Comparison of ENCODE assay signal across 19 cellular contexts in the genomic region with DNA sequence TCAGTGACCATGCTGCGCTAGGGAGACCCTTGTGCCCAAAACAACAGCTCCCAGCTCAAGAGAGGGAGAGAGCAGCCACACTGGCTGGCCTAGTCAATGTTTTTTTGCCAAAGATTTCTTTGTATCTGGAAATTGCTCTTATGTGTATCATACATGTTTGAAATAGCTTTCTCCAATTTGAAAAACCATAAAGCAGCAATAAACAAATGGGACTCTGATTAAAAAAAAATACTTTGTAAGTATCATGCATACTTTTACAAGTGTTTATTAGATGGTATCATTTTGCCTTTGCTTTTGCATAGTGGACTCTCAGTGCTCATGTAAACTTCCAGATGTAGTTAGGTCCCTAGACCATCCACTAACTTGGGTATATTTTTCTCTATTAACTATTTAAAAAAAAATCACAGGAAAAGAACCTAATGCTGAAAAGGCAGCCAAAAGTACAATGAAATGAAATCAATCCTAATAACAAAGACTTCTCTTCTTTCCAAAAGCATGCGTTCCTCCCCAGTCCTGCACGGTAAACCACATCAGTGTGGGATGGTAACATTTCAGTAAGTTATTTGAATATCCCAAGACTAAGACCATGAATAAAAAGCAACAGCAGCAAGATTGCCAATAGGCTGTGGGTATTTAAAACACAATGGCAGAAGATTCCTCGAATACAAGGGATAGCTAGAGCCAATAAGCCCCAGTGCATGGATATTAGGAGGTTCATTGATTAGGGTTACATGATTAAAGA.
DNase-seq lines count a peak whose midpoint lies in the region; ATAC-seq and TF ChIP-seq lines count a peak whose summit lies in the region.
"Had no signal": no experiment of that assay in that cellular context is flagged by ENCODE, and none has a peak within 500 bp of the region (broad histone marks: within the 10 kb centered on the region; RNA-seq: fewer than 3 reads in every experiment).

No MANE protein-coding gene starts in this region.

- peak overlapping the region; percentile 31 for H3K27ac Mint-ChIP-seq in endodermal cell
- peak overlapping the region; percentile 85 for H3K27ac Mint-ChIP-seq in osteocyte (ENCODE audit: unreplicated experiment)
- H3K27ac Mint-ChIP-seq in stimulated activated naive B cell treated with anti-CD40 and anti-IgM and Interleukin-4, amounts not matched to agents 10 μg/mL and 1 μg/mL and 100 μg/mL, for 72 hours: no peak overlapping the region
- H3K27ac Mint-ChIP-seq in activated naive CD4-positive, alpha-beta T cell treated with anti-CD3 and anti-CD28 coated beads, Interleukin-2, amount 10 ng/mL, durations not matched to agents 7 days and 5 days: no peak overlapping the region

- H3F3A ChIP-seq in SK-N-SH (replicated peaks; ENCODE audit: insufficient read depth): peaks cover 62% of the 10 kb centered on the region

- no peak overlapping the region for H3K4me3 Mint-ChIP-seq in endodermal cell
- no peak overlapping the region for H3K4me3 Mint-ChIP-seq in osteocyte (ENCODE audit: unreplicated experiment)
- H3K4me3 Mint-ChIP-seq in stimulated activated naive B cell treated with anti-CD40 and anti-IgM and Interleukin-4, amounts not matched to agents 10 μg/mL and 1 μg/mL and 100 μg/mL, for 72 hours: no peak overlapping the region
- no peak overlapping the region for H3K4me3 Mint-ChIP-seq in activated naive CD4-positive, alpha-beta T cell treated with anti-CD3 and anti-CD28 coated beads, Interleukin-2, amount 10 ng/mL, durations not matched to agents 7 days and 5 days
- H3K4me3 Mint-ChIP-seq: CD8-positive, alpha-beta memory T cell had no signal

- ATAC-seq in GM18502 (IDR thresholded peaks at IDR 0.05; ENCODE audit: poor library complexity, unreplicated experiment): no peak
- no peak for ATAC-seq in stimulated activated naive B cell treated with anti-CD40 and anti-IgM and Interleukin-4, amounts not matched to agents 10 μg/mL and 1 μg/mL and 100 μg/mL, for 72 hours (replicated peaks)

- no peaks in the 10 kb centered on the region for H3K9me3 ChIP-seq in SK-N-SH
- H3K9me3 ChIP-seq in endodermal cell (ENCODE audit: control insufficient read depth, low read length): no peaks in the 10 kb centered on the region

- DNase-seq in EL: peak; percentile 43
- no peak for DNase-seq in SK-N-SH
- no peak for DNase-seq in endodermal cell
- no peak for DNase-seq in osteocyte (ENCODE audit: extremely low spot score, unreplicated experiment)
- DNase-seq in NCI-H1417 treated with DMSO at 0.1 percent for 48 hours (lab: John Stamatoyannopoulos, UW): no peak
- DNase-seq in stimulated activated naive B cell treated with anti-CD40 and anti-IgM and Interleukin-4, amounts not matched to agents 10 μg/mL and 1 μg/mL and 100 μg/mL, for 72 hours: no peak
- DNase-seq in activated naive CD4-positive, alpha-beta T cell treated with anti-CD3 and anti-CD28 coated beads, Interleukin-2, amount 10 ng/mL, durations not matched to agents 7 days and 5 days: no peak
- DNase-seq: C1 segment of cervical spinal cord; CD8-positive, alpha-beta memory T cell; DMS79; H7; NCI-H1105 treated with DMSO at 0.1 percent for 48 hours; NCI-H187; NCI-H2107; NCI-H524; NCI-H82; OCI-M1; SHP77 treated with DMSO at 0.1 percent for 48 hours had no signal

- WGBS in SK-N-SH (ENCODE audit: low lambda C conversion rate): 77% methylated on average over 4 of the region's 4 CpGs
- 63 to 89% methylated on average over 2 to 4 of the region's 4 CpGs for WGBS in endodermal cell (ENCODE audit: insufficient coverage in 1 of 2, insufficient read length in 1 of 2), 2 experiments

- H3K27me3 Mint-ChIP-seq in endodermal cell (ENCODE audit: insufficient read depth) (peaks cover 3% of the 10 kb centered on the region), osteocyte (ENCODE audit: unreplicated experiment) (no peaks in the 10 kb centered on the region)
- H3K27me3 Mint-ChIP-seq in stimulated activated naive B cell treated with anti-CD40 and anti-IgM and Interleukin-4, amounts not matched to agents 10 μg/mL and 1 μg/mL and 100 μg/mL, for 72 hours: peaks cover 5 to 6% of the 10 kb centered on the region in 2 donors
- peaks cover 14% of the 10 kb centered on the region for H3K27me3 Mint-ChIP-seq in activated naive CD4-positive, alpha-beta T cell treated with anti-CD3 and anti-CD28 coated beads, Interleukin-2, amount 10 ng/mL, durations not matched to agents 7 days and 5 days

- no peaks in the 10 kb centered on the region for H3K79me2 ChIP-seq in SK-N-SH (ENCODE audit: insufficient read depth)

- no peaks in the 10 kb centered on the region for H3K9me2 ChIP-seq in SK-N-SH

- no peaks in the 10 kb centered on the region for H3K27me3 ChIP-seq in SK-N-SH (ENCODE audit: insufficient read depth)
- no peaks in the 10 kb centered on the region for H3K27me3 ChIP-seq in endodermal cell (ENCODE audit: control insufficient read depth, insufficient read depth, low read length, poor library complexity, severe bottlenecking)

- H3K9ac ChIP-seq in SK-N-SH: peak overlapping the region; percentile 3; the same call in 1 of the 2 replicates
- H3K9ac ChIP-seq in endodermal cell (ENCODE audit: extremely low read depth, low read length, poor library complexity, severe bottlenecking): no peak overlapping the region

- H3K27ac ChIP-seq in SK-N-SH (ENCODE audit: low read depth in 2 of 2, low read length in 1 of 2): peak overlapping the region; percentile 67 to 73; a peak in 3 of 4 replicates
- no peak overlapping the region for H3K27ac ChIP-seq in endodermal cell (ENCODE audit: low read depth, low read length)

- CTCF ChIA-PET in SK-N-SH (lab: Yijun Ruan, JAX): interaction anchor here (0.7 to 0.9 kb wide), 2 partner anchors 57 to 160 kb away, joined by 3 read pairs; no protein-coding TSS in a partner anchor
- CTCF ChIA-PET in activated naive CD4-positive, alpha-beta T cell treated with anti-CD3 and anti-CD28 coated beads, Interleukin-2, amount 10 ng/mL, durations not matched to agents 7 days and 5 days (lab: Charles Lee): no interaction called here

- H3K4me2 ChIP-seq in SK-N-SH: peak overlapping the region; percentile 57; the same call in 1 of the 2 replicates

- H3K36me3 ChIP-seq in SK-N-SH (replicated peaks in 1 of 2; ENCODE audit: control insufficient read depth in 1 of 2, insufficient read depth in 2 of 2, low read length in 1 of 2) (no peaks in the 10 kb centered on the region), endodermal cell (ENCODE audit: control insufficient read depth, insufficient read depth, low read length) (no peaks in the 10 kb centered on the region)

- no peaks in the 10 kb centered on the region for H3K36me3 Mint-ChIP-seq in endodermal cell (ENCODE audit: low read depth)
- H3K36me3 Mint-ChIP-seq in osteocyte (ENCODE audit: unreplicated experiment): no peaks in the 10 kb centered on the region
- H3K36me3 Mint-ChIP-seq in stimulated activated naive B cell treated with anti-CD40 and anti-IgM and Interleukin-4, amounts not matched to agents 10 μg/mL and 1 μg/mL and 100 μg/mL, for 72 hours: no peaks in the 10 kb centered on the region
- no peaks in the 10 kb centered on the region for H3K36me3 Mint-ChIP-seq in activated naive CD4-positive, alpha-beta T cell treated with anti-CD3 and anti-CD28 coated beads, Interleukin-2, amount 10 ng/mL, durations not matched to agents 7 days and 5 days
- H3K36me3 Mint-ChIP-seq: CD8-positive, alpha-beta memory T cell had no signal

- H2AFZ ChIP-seq in SK-N-SH (ENCODE audit: low read depth): no peak overlapping the region

- H4K20me1 ChIP-seq in SK-N-SH (ENCODE audit: insufficient read depth): no peaks in the 10 kb centered on the region

- TF ChIP-seq CTCF in SK-N-SH (IDR thresholded peaks at IDR 0.05) (no peak), endodermal cell (conservative IDR thresholded peaks at IDR 0.05) (no peak), osteocyte (IDR thresholded peaks at IDR 0.05) (no peak)

- H3K4me3 ChIP-seq in SK-N-SH (ENCODE audit: low read depth in 2 of 2, low read length in 1 of 2) (no peak overlapping the region), endodermal cell (ENCODE audit: low read length) (no peak overlapping the region)

- peaks cover 19% of the 10 kb centered on the region for H3K4me1 Mint-ChIP-seq in endodermal cell
- H3K4me1 Mint-ChIP-seq in osteocyte (ENCODE audit: unreplicated experiment): peaks cover 78% of the 10 kb centered on the region
- no peaks in the 10 kb centered on the region for H3K4me1 Mint-ChIP-seq in stimulated activated naive B cell treated with anti-CD40 and anti-IgM and Interleukin-4, amounts not matched to agents 10 μg/mL and 1 μg/mL and 100 μg/mL, for 72 hours
- no peaks in the 10 kb centered on the region for H3K4me1 Mint-ChIP-seq in activated naive CD4-positive, alpha-beta T cell treated with anti-CD3 and anti-CD28 coated beads, Interleukin-2, amount 10 ng/mL, durations not matched to agents 7 days and 5 days
- H3K4me1 Mint-ChIP-seq: CD8-positive, alpha-beta memory T cell had no signal

- no peak for TF ChIP-seq RAD21 in SK-N-SH (IDR thresholded peaks at IDR 0.05; ENCODE audit: low read length)

- POLR2A ChIA-PET in SK-N-SH (lab: Yijun Ruan, JAX): no interaction called here

- H3K4me1 ChIP-seq in SK-N-SH (ENCODE audit: control insufficient read depth in 1 of 2, insufficient read depth in 2 of 2, low read depth in 1 of 2, low read length in 1 of 2): peaks cover 0 to 58% of the 10 kb centered on the region in 2 experiments
- H3K4me1 ChIP-seq in endodermal cell (ENCODE audit: control insufficient read depth, insufficient read depth, low read length): peaks cover 9% of the 10 kb centered on the region

- no peak for TF ChIP-seq EP300 in SK-N-SH (IDR thresholded peaks at IDR 0.05; ENCODE audit: borderline replicate concordance in 1 of 2, low read depth in 1 of 2, low read length in 1 of 2)

- H3K9me3 Mint-ChIP-seq in endodermal cell: no peaks in the 10 kb centered on the region
- H3K9me3 Mint-ChIP-seq in osteocyte (ENCODE audit: unreplicated experiment): no peaks in the 10 kb centered on the region
- no peaks in the 10 kb centered on the region for H3K9me3 Mint-ChIP-seq in stimulated activated naive B cell treated with anti-CD40 and anti-IgM and Interleukin-4, amounts not matched to agents 10 μg/mL and 1 μg/mL and 100 μg/mL, for 72 hours
- no peaks in the 10 kb centered on the region for H3K9me3 Mint-ChIP-seq in activated naive CD4-positive, alpha-beta T cell treated with anti-CD3 and anti-CD28 coated beads, Interleukin-2, amount 10 ng/mL, durations not matched to agents 7 days and 5 days
- H3K9me3 Mint-ChIP-seq: CD8-positive, alpha-beta memory T cell had no signal

TF ChIP-seq in SK-N-SH, 30 proteins besides CTCF, POLR2A, EP300 and RAD21 (continues in another document):
- TF ChIP-seq JUND (IDR thresholded peaks at IDR 0.05) (no peak), CHD2 (IDR thresholded peaks at IDR 0.05; ENCODE audit: low read length, partially characterized antibody) (no peak), MEF2A (IDR thresholded peaks at IDR 0.05; ENCODE audit: borderline replicate concordance, low read depth) (no peak), RFX5 (IDR thresholded peaks at IDR 0.05; ENCODE audit: low read length) (no peak), NFIC (IDR thresholded peaks at IDR 0.05; ENCODE audit: borderline replicate concordance) (no peak)

Comparison
In these comparisons a context has a peak if more than half of its experiments do, and no peak if none do; other contexts are left out.
1. H3K27ac Mint-ChIP-seq: peak in endodermal cell (single experiment) and osteocyte (single experiment); none in stimulated activated naive B cell treated with anti-CD40 and anti-IgM and Interleukin-4, amounts not matched to agents 10 μg/mL and 1 μg/mL and 100 μg/mL, for 72 hours (single experiment) and activated naive CD4-positive, alpha-beta T cell treated with anti-CD3 and anti-CD28 coated beads, Interleukin-2, amount 10 ng/mL, durations not matched to agents 7 days and 5 days (single experiment).